8 cellular contexts compared by ENCODE assay signal in genomic region chr6:53651149-53651763, GRCh38. TPM values are rescaled to one million over a fixed set of nuclear protein-coding genes. Genes with fewer than 3 reads are reported as not detected.
DNase-seq lines count a peak whose midpoint lies in the region; ATAC-seq and TF ChIP-seq lines count a peak whose summit lies in the region.

No MANE protein-coding gene starts in this region.

- TF ChIP-seq CTCF in endodermal cell (conservative IDR thresholded peaks at IDR 0.05), result peak; percentile 78

- no peaks in the 10 kb centered on the region for H3K9me3 Mint-ChIP-seq in activated CD8-positive, alpha-beta T cell treated with anti-CD3 and anti-CD28 coated beads, Interleukin-2, amount 10 ng/mL, durations not matched to agents 7 days and 5 days (ENCODE audit: insufficient read depth)
- no peaks in the 10 kb centered on the region for H3K9me3 Mint-ChIP-seq in endodermal cell

- H3K79me2 ChIP-seq in ACC112 (ENCODE audit: control insufficient read depth, insufficient read depth, low read length, unreplicated experiment), result no peaks in the 10 kb centered on the region

- H3K4me1 Mint-ChIP-seq in activated CD8-positive, alpha-beta T cell treated with anti-CD3 and anti-CD28 coated beads, Interleukin-2, amount 10 ng/mL, durations not matched to agents 7 days and 5 days (ENCODE audit: low read depth), result peaks cover 44% of the 10 kb centered on the region
- H3K4me1 Mint-ChIP-seq in endodermal cell, result no peaks in the 10 kb centered on the region

- 2 to 7% methylated on average over 3 to 26 of the region's 26 CpGs for WGBS in endodermal cell (ENCODE audit: insufficient coverage in 1 of 2, insufficient read length in 1 of 2), 2 experiments

- H3K27ac ChIP-seq in ACC112 (ENCODE audit: low read depth, low read length), result no peak overlapping the region
- H3K27ac ChIP-seq in endodermal cell (ENCODE audit: low read depth, low read length), result no peak overlapping the region

- H3K27ac Mint-ChIP-seq in activated CD8-positive, alpha-beta T cell treated with anti-CD3 and anti-CD28 coated beads, Interleukin-2, amount 10 ng/mL, durations not matched to agents 7 days and 5 days, result peak overlapping the region; percentile 87
- peak overlapping the region; percentile 88 for H3K27ac Mint-ChIP-seq in endodermal cell

- peak overlapping the region; percentile 57 for H3K9ac ChIP-seq in endodermal cell (ENCODE audit: extremely low read depth, low read length, poor library complexity, severe bottlenecking)

- ATAC-seq in GM18867 (IDR thresholded peaks at IDR 0.05; ENCODE audit: unreplicated experiment) (peak; percentile 35), HG03521 (IDR thresholded peaks at IDR 0.05; ENCODE audit: unreplicated experiment) (peak; percentile 33)
- ATAC-seq in activated CD8-positive, alpha-beta T cell treated with anti-CD3 and anti-CD28 coated beads, Interleukin-2, amount 10 ng/mL, durations not matched to agents 7 days and 5 days, result peak; percentile 32

- H3K36me3 Mint-ChIP-seq in activated CD8-positive, alpha-beta T cell treated with anti-CD3 and anti-CD28 coated beads, Interleukin-2, amount 10 ng/mL, durations not matched to agents 7 days and 5 days (ENCODE audit: low read depth), result peaks cover 9% of the 10 kb centered on the region
- no peaks in the 10 kb centered on the region for H3K36me3 Mint-ChIP-seq in endodermal cell (ENCODE audit: low read depth)

- peak overlapping the region; percentile 90 for H3K4me3 ChIP-seq in ACC112 (ENCODE audit: low read depth, low read length)
- H3K4me3 ChIP-seq in endodermal cell (ENCODE audit: low read length), result peak overlapping the region; percentile 86

- H3K27me3 Mint-ChIP-seq in activated CD8-positive, alpha-beta T cell treated with anti-CD3 and anti-CD28 coated beads, Interleukin-2, amount 10 ng/mL, durations not matched to agents 7 days and 5 days (ENCODE audit: low read depth), result peaks cover 7% of the 10 kb centered on the region
- H3K27me3 Mint-ChIP-seq in endodermal cell (ENCODE audit: insufficient read depth), result peaks cover 26% of the 10 kb centered on the region

- CTCF ChIA-PET in activated CD8-positive, alpha-beta T cell treated with anti-CD3 and anti-CD28 coated beads, Interleukin-2, amount 10 ng/mL, durations not matched to agents 7 days and 5 days (lab: Charles Lee), result interaction anchor here (0.7 to 5.1 kb wide), 27 partner anchors 8 to 479 kb away, joined by 3 to 96 read pairs (median 5); partner anchors contain the start of gene GCLC

- POLR2A ChIA-PET in activated CD8-positive, alpha-beta T cell treated with anti-CD3 and anti-CD28 coated beads, Interleukin-2, amount 10 ng/mL, durations not matched to agents 7 days and 5 days (lab: Charles Lee), result interaction anchor here (1.3 to 1.6 kb wide), 2 partner anchors 103 to 107 kb away, joined by 4 to 8 read pairs; partner anchors contain the start of gene GCLC

- H2AFZ ChIP-seq in ACC112 (ENCODE audit: low read length, unreplicated experiment), result peak overlapping the region; percentile 83

- no peaks in the 10 kb centered on the region for H3K36me3 ChIP-seq in ACC112 (ENCODE audit: insufficient read depth, low read length)
- no peaks in the 10 kb centered on the region for H3K36me3 ChIP-seq in endodermal cell (ENCODE audit: control insufficient read depth, insufficient read depth, low read length)

- DNase-seq in NCI-H82 (lab: John Stamatoyannopoulos, UW) (peak; percentile 94), endodermal cell (peak; percentile 90), middle frontal gyrus (ENCODE audit: extremely low spot score, low spot score) (peak; percentile 50)
- DNase-seq in activated CD8-positive, alpha-beta T cell treated with anti-CD3 and anti-CD28 coated beads, Interleukin-2, amount 10 ng/mL, durations not matched to agents 7 days and 5 days, result peak; percentile 83
- DNase-seq in stimulated activated CD8-positive, alpha-beta memory T cell treated with anti-CD3 and anti-CD28 coated beads, Interleukin-2, amount 100 ng/mL, for 1 hour (ENCODE audit: low read depth in 2 of 2), result peak; percentile 34 to 51

- peaks cover 24% of the 10 kb centered on the region for H3K4me1 ChIP-seq in ACC112 (ENCODE audit: control insufficient read depth, insufficient read depth, low read length, unreplicated experiment)
- H3K4me1 ChIP-seq in endodermal cell (ENCODE audit: control insufficient read depth, insufficient read depth, low read length), result no peaks in the 10 kb centered on the region

- no peaks in the 10 kb centered on the region for H3K27me3 ChIP-seq in ACC112 (ENCODE audit: insufficient read depth, low read length)
- peaks cover 18% of the 10 kb centered on the region for H3K27me3 ChIP-seq in endodermal cell (ENCODE audit: control insufficient read depth, insufficient read depth, low read length, poor library complexity, severe bottlenecking)

- peak overlapping the region; percentile 89 for H3K4me3 Mint-ChIP-seq in activated CD8-positive, alpha-beta T cell treated with anti-CD3 and anti-CD28 coated beads, Interleukin-2, amount 10 ng/mL, durations not matched to agents 7 days and 5 days
- H3K4me3 Mint-ChIP-seq in endodermal cell, result peak overlapping the region; percentile 68

- H3K9me3 ChIP-seq in endodermal cell (ENCODE audit: control insufficient read depth, low read length), result no peaks in the 10 kb centered on the region

RNA-seq across cellular contexts. Expression of gene KLHL31, which starts 14.3 kb away (rescaled TPM):
- under 1 TPM; 0.13 to 0.16 TPM for total RNA-seq in activated CD8-positive, alpha-beta T cell treated with anti-CD3 and anti-CD28 coated beads, Interleukin-2, amount 10 ng/mL, durations not matched to agents 7 days and 5 days
- total RNA-seq in endodermal cell, result under 1 TPM; 0.15 to 0.64 TPM
- polyA plus RNA-seq in endodermal cell (2013, experiment 1 of 2), result 0.18 TPM
- 0.29 TPM for polyA plus RNA-seq in endodermal cell (2013, experiment 2 of 2)

Comparison
In these comparisons a context has a peak if more than half of its experiments do, and no peak if none do; other contexts are left out.
1. DNase-seq: peak in every context shown above with its lines; median percentile 94 in NCI-H82; 90 in endodermal cell; 83 in activated CD8-positive, alpha-beta T cell treated with anti-CD3 and anti-CD28 coated beads, Interleukin-2, amount 10 ng/mL, durations not matched to agents 7 days and 5 days; 50 in middle frontal gyrus; 42 in stimulated activated CD8-positive, alpha-beta memory T cell treated with anti-CD3 and anti-CD28 coated beads, Interleukin-2, amount 100 ng/mL, for 1 hour.